13 cellular contexts compared by ENCODE assay signal in the genomic region with DNA sequence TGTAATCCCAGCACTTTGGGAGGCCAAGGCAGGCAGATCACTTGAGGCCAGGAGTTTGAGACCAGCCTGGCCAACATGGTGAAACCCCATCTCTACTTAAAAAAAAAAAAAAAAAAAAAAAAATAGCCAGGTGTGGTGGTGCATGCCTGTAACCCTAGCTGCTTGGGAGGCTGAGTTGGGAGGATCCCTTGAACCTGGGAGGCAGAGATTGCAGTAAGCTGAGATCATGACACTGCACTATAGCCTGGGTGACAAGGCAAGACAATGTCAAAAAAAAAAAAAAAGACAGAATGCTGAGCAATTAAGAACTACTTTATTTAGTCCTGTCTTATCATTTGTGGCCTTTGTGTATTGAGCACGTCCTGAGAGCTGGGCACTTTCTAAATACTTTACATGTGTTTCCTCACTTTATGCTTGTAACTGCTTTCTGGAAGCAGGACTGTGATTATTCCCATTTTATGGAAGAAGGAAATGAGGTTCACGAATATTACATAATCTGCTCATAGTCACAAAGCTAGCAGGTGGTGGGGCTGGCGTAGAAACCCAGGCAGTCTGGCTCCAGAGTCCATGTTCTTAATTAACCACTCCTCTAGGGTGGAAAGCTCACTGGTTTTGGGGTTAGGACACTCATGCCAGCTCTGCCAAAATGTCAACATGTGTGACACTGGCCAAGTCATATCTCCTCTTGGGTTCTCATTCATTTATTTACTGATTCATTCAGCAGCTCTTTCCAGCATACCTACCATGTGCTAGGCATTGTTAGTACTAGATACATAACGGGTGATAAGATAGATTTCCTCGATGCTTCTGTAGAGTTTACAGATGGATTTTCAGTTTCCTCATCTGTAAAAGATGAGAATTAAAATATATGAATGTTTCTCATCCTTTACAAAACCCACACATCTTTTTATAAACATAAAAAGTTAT. TPM values are rescaled to one million over a fixed set of nuclear protein-coding genes. Genes with fewer than 3 reads are reported as not detected.
DNase-seq lines count a peak whose midpoint lies in the region; ATAC-seq, FAIRE-seq and TF ChIP-seq lines count a peak whose summit lies in the region.
"Had no signal": no experiment of that assay in that cellular context is flagged by ENCODE, and none has a peak within 500 bp of the region (broad histone marks: within the 10 kb centered on the region; RNA-seq: fewer than 3 reads in every experiment).

No MANE protein-coding gene starts in this region.

- no peak overlapping the region for H3K27ac Mint-ChIP-seq in CD4-positive, alpha-beta T cell
- H3K27ac Mint-ChIP-seq: dendritic cell treated with granulocyte-macrophage colony-stimulating factor and Interleukin-4, amounts not matched to agents 40 ng/mL and 50 ng/mL, for 4 days had no signal

- intact Hi-C loops in GM12878 (cut with micrococcal nuclease; ENCODE audit: unreplicated experiment) (no loop called here), testis (cut with DNase I; ENCODE audit: low total_unique reads) (no loop called here)
- intact Hi-C loops in CD4-positive, alpha-beta T cell (cut with DNase I, micrococcal nuclease), result no loop called here

- H3K27ac ChIP-seq in GM12878 (ENCODE audit: control insufficient read depth, insufficient read depth) (no peak overlapping the region), right atrium auricular region (peak overlapping the region; percentile 76 to 81), testis (peak overlapping the region; percentile 2 to 57), substantia nigra (ENCODE audit: low read depth, low read length, poor library complexity, severe bottlenecking) (no peak overlapping the region)
- no peak overlapping the region for H3K27ac ChIP-seq in CD4-positive, alpha-beta T cell (ENCODE audit: low read depth, low read length)

- H3K27me3 ChIP-seq in GM12878 (replicated peaks in 1 of 2; ENCODE audit: control insufficient read depth in 2 of 2, insufficient read depth in 2 of 2, low read length in 1 of 2) (no peaks in the 10 kb centered on the region), right atrium auricular region (no peaks in the 10 kb centered on the region), testis (no peaks in the 10 kb centered on the region)
- H3K27me3 ChIP-seq in CD4-positive, alpha-beta T cell (ENCODE audit: control insufficient read depth, insufficient read depth, low read length), result no peaks in the 10 kb centered on the region

- H3K4me3 ChIP-seq in GM12878 (no peak overlapping the region), right atrium auricular region (no peak overlapping the region), testis (no peak overlapping the region)

- H3K27me3 Mint-ChIP-seq in CD4-positive, alpha-beta T cell, result peaks cover 13% of the 10 kb centered on the region
- H3K27me3 Mint-ChIP-seq: dendritic cell treated with granulocyte-macrophage colony-stimulating factor and Interleukin-4, amounts not matched to agents 40 ng/mL and 50 ng/mL, for 4 days had no signal

- RAD21 ChIA-PET in GM12878 (lab: Charles Lee; ENCODE audit: unreplicated experiment), result interaction anchor here (0.9 to 1.7 kb wide), 5 partner anchors 12 to 112 kb away, joined by 3 to 4 read pairs (median 3); no protein-coding TSS in a partner anchor

- no peak for TF ChIP-seq RAD21 in GM12878 (IDR thresholded peaks at IDR 0.05; ENCODE audit: insufficient read depth, low read depth, low read length)

- H3K36me3 ChIP-seq in GM12878 (ENCODE audit: control insufficient read depth in 2 of 2, insufficient read depth in 2 of 2, low read length in 1 of 2) (no peaks in the 10 kb centered on the region), right atrium auricular region (no peaks in the 10 kb centered on the region), testis (ENCODE audit: low read depth, missing control alignments) (no peaks in the 10 kb centered on the region)

- in situ Hi-C loops in GM12878 (cut with MboI), result no loop called here

- CTCF ChIA-PET in GM12878 (lab: Yijun Ruan, JAX), result interaction anchor here (1.2 to 2.1 kb wide), 3 partner anchors 9 to 77 kb away, joined by 3 to 9 read pairs (median 9); no protein-coding TSS in a partner anchor
- CTCF ChIA-PET in CD4-positive, alpha-beta T cell (lab: Charles Lee), result no interaction called here

- FAIRE-seq in GM12878 (lab: Jason Lieb, UNC), result no peak
- FAIRE-seq: urothelium cell line had no signal

- TF ChIP-seq POLR2A in GM12878 (IDR thresholded peaks at IDR 0.05; ENCODE audit: low read depth, low read length) (no peak), testis (IDR thresholded peaks at IDR 0.05) (no peak)

- H2AFZ ChIP-seq in GM12878 (ENCODE audit: control insufficient read depth, low read depth, low read length), result no peak overlapping the region

- no peak overlapping the region for H3K9ac ChIP-seq in GM12878 (ENCODE audit: control insufficient read depth, insufficient read depth, low read length)

- H3K4me2 ChIP-seq in GM12878 (ENCODE audit: control insufficient read depth, insufficient read depth), result no peak overlapping the region

- no peak for TF ChIP-seq EP300 in GM12878 (IDR thresholded peaks at IDR 0.05; ENCODE audit: borderline replicate concordance in 1 of 2, control insufficient read depth in 1 of 2, low read depth in 2 of 2, low read length in 2 of 2)

- no peaks in the 10 kb centered on the region for H4K20me1 ChIP-seq in GM12878 (ENCODE audit: control insufficient read depth, insufficient read depth)

- H3K4me3 Mint-ChIP-seq in CD4-positive, alpha-beta T cell, result no peak overlapping the region
- H3K4me3 Mint-ChIP-seq: dendritic cell treated with granulocyte-macrophage colony-stimulating factor and Interleukin-4, amounts not matched to agents 40 ng/mL and 50 ng/mL, for 4 days; WTC11 had no signal

- SMC1A ChIA-PET in GM12878 (lab: Charles Lee; ENCODE audit: uncharacterized antibody, unreplicated experiment), result interaction anchor here (0.7 to 6.1 kb wide), 7 partner anchors 11 to 59 kb away, joined by 3 to 41 read pairs (median 9); a partner anchor contains a TSS

- DNase-seq in HT1080 (ENCODE audit: low read depth) (peak; percentile 64), GM12878 (ENCODE audit: low read depth, low spot score) (no peak), right atrium auricular region (ENCODE audit: low spot score) (no peak), testis (no peak), substantia nigra (lab: John Stamatoyannopoulos, UW) (no peak), NCI-H187 (lab: John Stamatoyannopoulos, UW) (no peak), iPS-NIHi7 (ENCODE audit: extremely low spot score) (no peak)
- no peak for DNase-seq in CD4-positive, alpha-beta T cell
- DNase-seq: activated effector memory CD4-positive, alpha-beta T cell treated with anti-CD3 and anti-CD28 coated beads, Interleukin-2, amount 50 U/mL, for 16 hours; NCI-H1105 had no signal

- no peaks in the 10 kb centered on the region for H3K36me3 Mint-ChIP-seq in CD4-positive, alpha-beta T cell (ENCODE audit: low read depth)
- H3K36me3 Mint-ChIP-seq: WTC11 had no signal

- ATAC-seq in GM12878, result peak; percentile 27; the same call in 2 of the 3 replicates
- ATAC-seq in CD4-positive, alpha-beta T cell (ENCODE audit: poor library complexity), result no peak

- TF ChIP-seq CTCF in GM12878 (IDR thresholded peaks at IDR 0.05 in 2 of 3, conservative IDR thresholded peaks at IDR 0.05 in 1 of 3; ENCODE audit: control insufficient read depth in 2 of 3, extremely low read depth in 1 of 3, insufficient read depth in 1 of 3, low read depth in 3 of 3, low read length in 3 of 3) (no peak), right atrium auricular region (IDR thresholded peaks at IDR 0.05) (no peak), testis (IDR thresholded peaks at IDR 0.05) (no peak)
- no peak for TF ChIP-seq CTCF in CD4-positive, alpha-beta T cell (IDR thresholded peaks at IDR 0.05)

- POLR2A ChIA-PET in GM12878 (lab: Charles Lee), result interaction anchor here (0.7 to 1.8 kb wide), 2 partner anchors 58 to 320 kb away, joined by 4 to 10 read pairs; a partner anchor contains a TSS
- POLR2A ChIA-PET in CD4-positive, alpha-beta T cell (lab: Charles Lee), result no interaction called here

- BruUV-seq in GM12878 (replicated peaks; lab: Mats Ljungman, UMichigan), result no TSS peak

- no peaks in the 10 kb centered on the region for H3K4me1 ChIP-seq in GM12878 (ENCODE audit: control insufficient read depth, insufficient read depth, low read length)
- H3K4me1 ChIP-seq in right atrium auricular region, result peaks cover 0 to 48% of the 10 kb centered on the region in 2 donors
- peaks cover 16% of the 10 kb centered on the region for H3K4me1 ChIP-seq in testis

- H3K9me3 Mint-ChIP-seq in CD4-positive, alpha-beta T cell, result no peaks in the 10 kb centered on the region
- H3K9me3 Mint-ChIP-seq: dendritic cell treated with granulocyte-macrophage colony-stimulating factor and Interleukin-4, amounts not matched to agents 40 ng/mL and 50 ng/mL, for 4 days; WTC11 had no signal

- WGBS in GM12878 (ENCODE audit: insufficient coverage, insufficient replicate concordance, low lambda C conversion rate, missing lambda C conversion rate), result 25% methylated on average over 5 of the region's 5 CpGs
- 66 to 77% methylated on average over 5 of the region's 5 CpGs for WGBS in testis, 2 donors

- H3K9me3 ChIP-seq in GM12878 (replicated peaks; ENCODE audit: control insufficient read depth, insufficient read depth, low read length) (no peaks in the 10 kb centered on the region), right atrium auricular region (no peaks in the 10 kb centered on the region), testis (no peaks in the 10 kb centered on the region)
- H3K9me3 ChIP-seq in CD4-positive, alpha-beta T cell (ENCODE audit: control insufficient read depth, low read length), result no peaks in the 10 kb centered on the region

- H3K4me1 Mint-ChIP-seq in CD4-positive, alpha-beta T cell (ENCODE audit: low read depth), result no peaks in the 10 kb centered on the region

- H3K79me2 ChIP-seq in GM12878 (ENCODE audit: control insufficient read depth, insufficient read depth, low read length), result no peaks in the 10 kb centered on the region

RNA-seq across cellular contexts. Expression of a gene that starts 57.7 kb away (rescaled TPM):
- total RNA-seq in HT1080 (2014; rRNA removed; shearing (Covaris generic)), result 29.0 and 34.4 TPM in 2 replicates
- 26.0 and 35.8 TPM in 2 replicates for polyA plus RNA-seq in HT1080 (2015; cell fraction: cytosol; rRNA removed)
- 126 and 130 TPM in 2 replicates for polyA plus RNA-seq in HT1080 (2015; cell fraction: nucleus; rRNA removed)
- 28.4 and 31.3 TPM in 2 replicates for total RNA-seq in GM12878 (2013; cell fraction: nucleolus; rRNA removed)
- total RNA-seq in GM12878 (2014; rRNA removed), result 6.6 and 7.4 TPM in 2 replicates
- total RNA-seq in GM12878 (2014; rRNA removed; fragmentation: Illumina TruSeq; extraction: Trizol), result 4.8 and 5.1 TPM in 2 replicates
- total RNA-seq in GM12878 (2021), result 8.4 and 8.8 TPM in 2 replicates
- 1.6 TPM for polyA plus RNA-seq in GM12878 (2011; ENCODE audit: low read depth)
- 4.9 and 6.2 TPM in 2 replicates for polyA plus RNA-seq in GM12878 (2011; rRNA removed)
- polyA plus RNA-seq in GM12878 (2011; cell fraction: cytosol; rRNA removed), result 5.5 and 5.7 TPM in 2 replicates
- polyA plus RNA-seq in GM12878 (2011; cell fraction: nucleus; rRNA removed), result 7.8 and 10.1 TPM in 2 replicates
- polyA plus RNA-seq in GM12878 (2012), result 1.8 and 2.0 TPM in 2 replicates
- polyA plus RNA-seq in GM12878 (2014; fragmentation: Illumina TruSeq; extraction: Trizol), result 5.8 and 6.4 TPM in 2 replicates
- 1 to 10 TPM; 1.9 to 2.8 TPM for polyA plus RNA-seq in GM12878 (2014; fragmentation: Nextera tagmentation; extraction: Ambion mirVana)
- 3.6 and 5.7 TPM in 2 replicates for polyA plus RNA-seq in GM12878 (2014; rRNA removed)
- 1 to 10 TPM; 5.2 to 6.3 TPM for polyA plus RNA-seq in GM12878 (2016; fragmentation: Nextera tagmentation; extraction: Ambion mirVana)
- polyA minus RNA-seq in GM12878 (2011; rRNA and poly(A)+ RNA removed), result 17.0 and 18.2 TPM in 2 replicates
- polyA minus RNA-seq in GM12878 (2011; cell fraction: cytosol; rRNA and poly(A)+ RNA removed), result 3.1 and 3.6 TPM in 2 replicates
- polyA minus RNA-seq in GM12878 (2011; cell fraction: nucleus; rRNA and poly(A)+ RNA removed), result 7.4 and 13.5 TPM in 2 replicates
- 10 to 100 TPM; 41.6 to 69.9 TPM for total RNA-seq in right atrium auricular region
- total RNA-seq in testis, result 1 to 10 TPM; 9.0 to 9.2 TPM
- 13.2 TPM for polyA plus RNA-seq in testis (ENCODE audit: insufficient read depth, low read depth, low replicate concordance)
- under 1 TPM; 0.22 to 0.42 TPM for total RNA-seq in CD4-positive, alpha-beta T cell

Comparison
In these comparisons a context has a peak if more than half of its experiments do, and no peak if none do; other contexts are left out.
1. H3K27ac ChIP-seq: peak in right atrium auricular region (2 of 2) and testis (2 of 2); none in GM12878 (single experiment), CD4-positive, alpha-beta T cell (single experiment) and substantia nigra (single experiment).
2. RNA of a gene that starts 57.7 kb away (total RNA-seq): 41.6 to 69.9 TPM in right atrium auricular region, 29.0 to 34.4 TPM in HT1080, 9.0 to 9.2 TPM in testis and 4.8 to 31.3 TPM in GM12878; 0.22 to 0.42 TPM in CD4-positive, alpha-beta T cell; every median in the first group is over 4 times any median in the second.